ENCODE assay signal across 27 cellular contexts in genomic region chrX:47182106-47182700, GRCh38.
"Had no signal": no experiment of that assay in that cellular context is flagged by ENCODE, and none has a peak within 500 bp of the region (broad histone marks: within the 10 kb centered on the region; RNA-seq: fewer than 3 reads in every experiment).

No MANE protein-coding gene starts in this region.

- ATAC-seq: Panc1, Right ventricle myocardium inferior, T-cell had no signal

- H3K4me3 ChIP-seq: SK-N-MC had no signal

- H3K4me3 Mint-ChIP-seq: activated CD4-positive, alpha-beta memory T cell treated with anti-CD3 and anti-CD28 coated beads for 36 hours; activated CD4-positive, alpha-beta T cell treated with anti-CD3 and anti-CD28 coated beads, Interleukin-2, amount 10 ng/mL, durations not matched to agents 7 days and 5 days; activated naive CD4-positive, alpha-beta T cell treated with anti-CD3 and anti-CD28 coated beads, Interleukin-2, amount 50 U/mL, for 24 hours; T-cell had no signal

- H3K27ac ChIP-seq: SK-N-MC, VCaP had no signal

- H3K36me3 Mint-ChIP-seq: activated naive CD4-positive, alpha-beta T cell treated with anti-CD3 and anti-CD28 coated beads, Interleukin-2, amount 50 U/mL, for 24 hours had no signal

- H3K27me3 Mint-ChIP-seq: activated CD4-positive, alpha-beta memory T cell treated with anti-CD3 and anti-CD28 coated beads for 36 hours; activated CD4-positive, alpha-beta T cell treated with anti-CD3 and anti-CD28 coated beads, Interleukin-2, amount 10 ng/mL, durations not matched to agents 7 days and 5 days; activated naive CD4-positive, alpha-beta T cell treated with anti-CD3 and anti-CD28 coated beads, Interleukin-2, amount 50 U/mL, for 24 hours had no signal

- H3K4me1 Mint-ChIP-seq: activated CD4-positive, alpha-beta T cell treated with anti-CD3 and anti-CD28 coated beads, Interleukin-2, amount 10 ng/mL, durations not matched to agents 7 days and 5 days; activated naive CD4-positive, alpha-beta T cell treated with anti-CD3 and anti-CD28 coated beads, Interleukin-2, amount 50 U/mL, for 24 hours; T-cell had no signal

- H3K27ac Mint-ChIP-seq: activated CD4-positive, alpha-beta memory T cell treated with anti-CD3 and anti-CD28 coated beads for 36 hours; activated CD4-positive, alpha-beta T cell treated with anti-CD3 and anti-CD28 coated beads, Interleukin-2, amount 10 ng/mL, durations not matched to agents 7 days and 5 days; activated naive CD4-positive, alpha-beta T cell treated with anti-CD3 and anti-CD28 coated beads, Interleukin-2, amount 50 U/mL, for 24 hours; activated T-helper 2 cell treated with anti-CD3 and anti-CD28 coated beads, Interferon-gamma antibody, Interleukin-2, Interleukin-4, amounts not matched to agents 10 μg/mL and 5 μg/mL and 100 μg/mL, durations not matched to agents 14 hours and 24 hours and 36 hours; T-cell had no signal

- H3K9me3 Mint-ChIP-seq: activated CD4-positive, alpha-beta memory T cell treated with anti-CD3 and anti-CD28 coated beads for 36 hours; activated CD4-positive, alpha-beta T cell treated with anti-CD3 and anti-CD28 coated beads, Interleukin-2, amount 10 ng/mL, durations not matched to agents 7 days and 5 days; activated naive CD4-positive, alpha-beta T cell treated with anti-CD3 and anti-CD28 coated beads, Interleukin-2, amount 50 U/mL, for 24 hours; activated T-helper 2 cell treated with anti-CD3 and anti-CD28 coated beads, Interferon-gamma antibody, Interleukin-2, Interleukin-4, amounts not matched to agents 10 μg/mL and 5 μg/mL and 100 μg/mL, durations not matched to agents 14 hours and 24 hours and 36 hours; T-cell had no signal

- DNase-seq: activated CD4-positive, alpha-beta memory T cell treated with anti-CD3 and anti-CD28 coated beads for 36 hours; activated CD4-positive, alpha-beta T cell treated with anti-CD3 and anti-CD28 coated beads, Interleukin-2, amount 10 ng/mL, durations not matched to agents 7 days and 5 days; activated CD4-positive, CD25-positive, alpha-beta regulatory T cell; activated CD8-positive, alpha-beta memory T cell treated with anti-CD3 and anti-CD28 coated beads for 24 hours; activated naive CD4-positive, alpha-beta T cell; activated T-cell treated with anti-CD3 and anti-CD28 coated beads, Interleukin-2, amount 50 U/mL, for 48 hours; amygdala; IMR-90; Kasumi-1; KBM-7; NCI-H1105 treated with DMSO at 0.1 percent for 48 hours; NCI-H1436 treated with DMSO at 0.1 percent for 48 hours; NCI-H187; NCI-H2081; NCI-H510A treated with DMSO at 0.1 percent for 48 hours; NCI-H69; NK-92 treated with Interleukin-12 subunit alpha and Interleukin-12 subunit beta, amount 100 ng/mL, for 24 hours; OCI-M1; RPMI8226; T-cell; T-helper 2 cell had no signal
